Comparison of ENCODE assay signal across 2 cellular contexts in genomic region chr1:178382372-178382771, GRCh38.
TF ChIP-seq lines count a peak whose summit lies in the region.

No MANE protein-coding gene starts in this region.

TF ChIP-seq in HEK293, 187 proteins besides CTCF, POLR2A, EP300 and RAD21 (continued from another document):
- TF ChIP-seq ZBTB44 (tag by site-specific recombination; IDR thresholded peaks at IDR 0.05) (peak; percentile 52; the same call in 1 of the 2 replicates), ZNF670 (tag by site-specific recombination; IDR thresholded peaks at IDR 0.05; ENCODE audit: low read depth) (no peak)

TF ChIP-seq in SK-N-SH, 30 proteins besides CTCF, POLR2A, EP300 and RAD21 (continued from another document):
- TF ChIP-seq IRF3 (IDR thresholded peaks at IDR 0.05; ENCODE audit: low read depth, low read length) (no peak), TEAD4 (IDR thresholded peaks at IDR 0.05; ENCODE audit: borderline replicate concordance, insufficient read depth) (no peak), GABPA (IDR thresholded peaks at IDR 0.05; ENCODE audit: low read depth) (no peak), SMC3 (IDR thresholded peaks at IDR 0.05; ENCODE audit: low read depth, low read length) (no peak), YY1 (IDR thresholded peaks at IDR 0.05; ENCODE audit: low read depth) (no peak), MAX (IDR thresholded peaks at IDR 0.05; ENCODE audit: low read depth) (no peak), MEF2A (IDR thresholded peaks at IDR 0.05; ENCODE audit: borderline replicate concordance, low read depth) (no peak), RXRA (IDR thresholded peaks at IDR 0.05; ENCODE audit: borderline replicate concordance, low read depth) (no peak), FOXM1 (IDR thresholded peaks at IDR 0.05; ENCODE audit: low read depth) (no peak), ELF1 (IDR thresholded peaks at IDR 0.05) (no peak), POLR2AphosphoS5 (IDR thresholded peaks at IDR 0.05; ENCODE audit: low read depth, low read length) (no peak), SIN3A (IDR thresholded peaks at IDR 0.05; ENCODE audit: borderline replicate concordance, low read depth, low read length) (no peak)
- TF ChIP-seq, protein P1, sequence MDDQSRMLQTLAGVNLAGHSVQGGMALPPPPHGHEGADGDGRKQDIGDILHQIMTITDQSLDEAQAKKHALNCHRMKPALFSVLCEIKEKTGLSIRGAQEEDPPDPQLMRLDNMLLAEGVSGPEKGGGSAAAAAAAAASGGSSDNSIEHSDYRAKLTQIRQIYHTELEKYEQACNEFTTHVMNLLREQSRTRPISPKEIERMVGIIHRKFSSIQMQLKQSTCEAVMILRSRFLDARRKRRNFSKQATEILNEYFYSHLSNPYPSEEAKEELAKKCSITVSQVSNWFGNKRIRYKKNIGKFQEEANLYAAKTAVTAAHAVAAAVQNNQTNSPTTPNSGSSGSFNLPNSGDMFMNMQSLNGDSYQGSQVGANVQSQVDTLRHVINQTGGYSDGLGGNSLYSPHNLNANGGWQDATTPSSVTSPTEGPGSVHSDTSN (IDR thresholded peaks at IDR 0.05), result no peak
TF ChIP-seq in SK-N-SH: peak in this region for 0.
